Comparison of ENCODE assay signal across 14 cellular contexts in the genomic region with DNA sequence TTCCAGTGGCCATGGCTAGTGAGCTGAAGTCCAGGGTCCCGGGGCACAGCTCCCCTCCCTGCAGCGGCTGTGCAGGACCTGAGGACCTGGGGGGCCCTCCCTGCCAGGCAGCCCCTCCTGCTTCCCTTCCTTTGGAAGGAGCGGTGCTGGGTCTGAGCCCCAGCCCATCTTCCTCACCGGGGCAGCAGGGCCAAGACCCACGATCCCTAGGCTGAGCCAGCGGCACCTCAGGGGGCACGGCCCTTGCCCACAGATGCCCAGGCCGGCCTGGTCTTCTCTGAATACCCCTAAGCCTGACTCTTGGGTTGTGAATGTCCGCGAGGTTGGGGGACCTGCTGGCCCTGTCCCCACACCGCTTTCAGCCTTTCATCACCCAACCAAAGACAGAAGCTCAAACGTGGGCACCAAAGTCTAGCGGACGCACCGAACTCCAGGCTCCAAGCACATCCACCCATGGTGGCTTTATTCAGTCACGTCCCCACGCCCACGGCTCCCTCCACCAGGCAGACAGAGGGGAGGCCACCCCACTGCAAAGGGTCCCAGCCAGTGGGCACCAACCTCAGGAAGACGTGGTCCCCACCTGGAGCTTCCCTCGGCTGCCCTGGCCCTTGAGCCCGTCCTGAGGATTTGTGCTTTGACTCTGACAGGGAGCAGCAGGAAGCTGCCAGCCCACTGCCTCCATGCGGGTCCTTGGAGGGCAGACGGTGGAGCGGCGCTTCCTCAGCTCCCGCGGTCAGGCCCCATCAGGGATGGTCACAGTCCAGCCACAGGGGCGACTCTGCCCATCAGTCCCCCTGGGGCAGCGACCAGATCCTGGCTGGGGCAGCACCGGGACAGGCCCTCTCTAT. TPM values are rescaled to one million over a fixed set of nuclear protein-coding genes. Genes with fewer than 3 reads are reported as not detected.
DNase-seq lines count a peak whose midpoint lies in the region; ATAC-seq and TF ChIP-seq lines count a peak whose summit lies in the region.
"Had no signal": no experiment of that assay in that cellular context is flagged by ENCODE, and none has a peak within 500 bp of the region (broad histone marks: within the 10 kb centered on the region; RNA-seq: fewer than 3 reads in every experiment).

No MANE protein-coding gene starts in this region.

- no peak for DNase-seq in activated naive CD4-positive, alpha-beta T cell treated with anti-CD3 and anti-CD28 coated beads, Interleukin-2, amount 50 U/mL, for 72 hours (ENCODE audit: low spot score in 2 of 2)
- no peak for DNase-seq in activated naive CD4-positive, alpha-beta T cell treated with anti-CD3 and anti-CD28 coated beads for 36 hours
- DNase-seq in stimulated activated naive B cell treated with anti-CD40 and anti-IgM and Interleukin-4, amounts not matched to agents 10 μg/mL and 1 μg/mL and 100 μg/mL, for 72 hours, result no peak
- DNase-seq in iPS-NIHi7 (ENCODE audit: extremely low spot score) (no peak), NCI-H1694 (lab: John Stamatoyannopoulos, UW) (no peak), T-helper 2 cell (no peak)
- DNase-seq: DMS153, HCEC 1CT, NCI-H1694 treated with DMSO at 0.1 percent for 48 hours, NCI-H446, SIG-M5 had no signal

- ATAC-seq in activated naive CD4-positive, alpha-beta T cell treated with anti-CD3 and anti-CD28 coated beads, Interleukin-2, amount 50 U/mL, for 72 hours, result peak; percentile 18 to 24
- peak; percentile 5 for ATAC-seq in esophagus mucosa
- ATAC-seq in stimulated activated naive B cell treated with anti-CD40 and anti-IgM and Interleukin-4, amounts not matched to agents 10 μg/mL and 1 μg/mL and 100 μg/mL, for 72 hours (replicated peaks), result peak; percentile 6 to 25

- no peaks in the 10 kb centered on the region for H3K4me1 Mint-ChIP-seq in activated naive CD4-positive, alpha-beta T cell treated with anti-CD3 and anti-CD28 coated beads for 36 hours (ENCODE audit: low read depth)
- peaks cover 7 to 17% of the 10 kb centered on the region in 2 donors for H3K4me1 Mint-ChIP-seq in stimulated activated naive B cell treated with anti-CD40 and anti-IgM and Interleukin-4, amounts not matched to agents 10 μg/mL and 1 μg/mL and 100 μg/mL, for 72 hours
- H3K4me1 Mint-ChIP-seq: IgD-negative memory B cell had no signal

- CTCF ChIA-PET in activated naive CD4-positive, alpha-beta T cell treated with anti-CD3 and anti-CD28 coated beads for 36 hours (lab: Charles Lee), result no interaction called here

- H3K9me3 Mint-ChIP-seq in activated naive CD4-positive, alpha-beta T cell treated with anti-CD3 and anti-CD28 coated beads, Interleukin-2, amount 50 U/mL, for 72 hours, result no peaks in the 10 kb centered on the region
- H3K9me3 Mint-ChIP-seq in activated naive CD4-positive, alpha-beta T cell treated with anti-CD3 and anti-CD28 coated beads for 36 hours, result no peaks in the 10 kb centered on the region
- H3K9me3 Mint-ChIP-seq in stimulated activated naive B cell treated with anti-CD40 and anti-IgM and Interleukin-4, amounts not matched to agents 10 μg/mL and 1 μg/mL and 100 μg/mL, for 72 hours, result no peaks in the 10 kb centered on the region
- H3K9me3 Mint-ChIP-seq: IgD-negative memory B cell had no signal

- H3K4me3 Mint-ChIP-seq in activated naive CD4-positive, alpha-beta T cell treated with anti-CD3 and anti-CD28 coated beads for 36 hours, result no peak overlapping the region
- no peak overlapping the region for H3K4me3 Mint-ChIP-seq in stimulated activated naive B cell treated with anti-CD40 and anti-IgM and Interleukin-4, amounts not matched to agents 10 μg/mL and 1 μg/mL and 100 μg/mL, for 72 hours
- H3K4me3 Mint-ChIP-seq: IgD-negative memory B cell had no signal

- H3K27me3 Mint-ChIP-seq in activated naive CD4-positive, alpha-beta T cell treated with anti-CD3 and anti-CD28 coated beads for 36 hours (ENCODE audit: low read depth), result no peaks in the 10 kb centered on the region
- H3K27me3 Mint-ChIP-seq in stimulated activated naive B cell treated with anti-CD40 and anti-IgM and Interleukin-4, amounts not matched to agents 10 μg/mL and 1 μg/mL and 100 μg/mL, for 72 hours, result no peaks in the 10 kb centered on the region
- H3K27me3 Mint-ChIP-seq: IgD-negative memory B cell had no signal

- H3K27ac Mint-ChIP-seq in activated naive CD4-positive, alpha-beta T cell treated with anti-CD3 and anti-CD28 coated beads, Interleukin-2, amount 50 U/mL, for 72 hours, result peak overlapping the region in 1 of 2 donors; percentile 50
- H3K27ac Mint-ChIP-seq in activated naive CD4-positive, alpha-beta T cell treated with anti-CD3 and anti-CD28 coated beads for 36 hours, result no peak overlapping the region
- peak overlapping the region; percentile 1 for H3K27ac Mint-ChIP-seq in stimulated activated naive B cell treated with anti-CD40 and anti-IgM and Interleukin-4, amounts not matched to agents 10 μg/mL and 1 μg/mL and 100 μg/mL, for 72 hours

- intact Hi-C loops in activated naive CD4-positive, alpha-beta T cell treated with anti-CD3 and anti-CD28 coated beads for 36 hours (cut with micrococcal nuclease), result no loop called here

- H3K36me3 Mint-ChIP-seq in activated naive CD4-positive, alpha-beta T cell treated with anti-CD3 and anti-CD28 coated beads, Interleukin-2, amount 50 U/mL, for 72 hours, result peaks cover 0 to 10% of the 10 kb centered on the region in 2 donors
- peaks cover 11% of the 10 kb centered on the region for H3K36me3 Mint-ChIP-seq in activated naive CD4-positive, alpha-beta T cell treated with anti-CD3 and anti-CD28 coated beads for 36 hours (ENCODE audit: low read depth)
- peaks cover 23 to 44% of the 10 kb centered on the region in 2 donors for H3K36me3 Mint-ChIP-seq in stimulated activated naive B cell treated with anti-CD40 and anti-IgM and Interleukin-4, amounts not matched to agents 10 μg/mL and 1 μg/mL and 100 μg/mL, for 72 hours

TF ChIP-seq in PFSK-1, 5 proteins besides CTCF, POLR2A, EP300 and RAD21:
- TF ChIP-seq POLR2AphosphoS5 (IDR thresholded peaks at IDR 0.05; ENCODE audit: low read depth, low read length) (peak; percentile 10; the same call in 1 of the 2 replicates), FOXP2 (optimal IDR thresholded peaks at IDR 0.05; ENCODE audit: borderline replicate concordance, extremely low read depth, extremely low read length, insufficient read depth) (no peak), TAF1 (IDR thresholded peaks at IDR 0.05; ENCODE audit: borderline replicate concordance, insufficient read depth, low read length) (no peak)
- TF ChIP-seq, protein P1, sequence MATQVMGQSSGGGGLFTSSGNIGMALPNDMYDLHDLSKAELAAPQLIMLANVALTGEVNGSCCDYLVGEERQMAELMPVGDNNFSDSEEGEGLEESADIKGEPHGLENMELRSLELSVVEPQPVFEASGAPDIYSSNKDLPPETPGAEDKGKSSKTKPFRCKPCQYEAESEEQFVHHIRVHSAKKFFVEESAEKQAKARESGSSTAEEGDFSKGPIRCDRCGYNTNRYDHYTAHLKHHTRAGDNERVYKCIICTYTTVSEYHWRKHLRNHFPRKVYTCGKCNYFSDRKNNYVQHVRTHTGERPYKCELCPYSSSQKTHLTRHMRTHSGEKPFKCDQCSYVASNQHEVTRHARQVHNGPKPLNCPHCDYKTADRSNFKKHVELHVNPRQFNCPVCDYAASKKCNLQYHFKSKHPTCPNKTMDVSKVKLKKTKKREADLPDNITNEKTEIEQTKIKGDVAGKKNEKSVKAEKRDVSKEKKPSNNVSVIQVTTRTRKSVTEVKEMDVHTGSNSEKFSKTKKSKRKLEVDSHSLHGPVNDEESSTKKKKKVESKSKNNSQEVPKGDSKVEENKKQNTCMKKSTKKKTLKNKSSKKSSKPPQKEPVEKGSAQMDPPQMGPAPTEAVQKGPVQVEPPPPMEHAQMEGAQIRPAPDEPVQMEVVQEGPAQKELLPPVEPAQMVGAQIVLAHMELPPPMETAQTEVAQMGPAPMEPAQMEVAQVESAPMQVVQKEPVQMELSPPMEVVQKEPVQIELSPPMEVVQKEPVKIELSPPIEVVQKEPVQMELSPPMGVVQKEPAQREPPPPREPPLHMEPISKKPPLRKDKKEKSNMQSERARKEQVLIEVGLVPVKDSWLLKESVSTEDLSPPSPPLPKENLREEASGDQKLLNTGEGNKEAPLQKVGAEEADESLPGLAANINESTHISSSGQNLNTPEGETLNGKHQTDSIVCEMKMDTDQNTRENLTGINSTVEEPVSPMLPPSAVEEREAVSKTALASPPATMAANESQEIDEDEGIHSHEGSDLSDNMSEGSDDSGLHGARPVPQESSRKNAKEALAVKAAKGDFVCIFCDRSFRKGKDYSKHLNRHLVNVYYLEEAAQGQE (IDR thresholded peaks at IDR 0.05; ENCODE audit: insufficient read depth in 1 of 2, low read depth in 2 of 2, low read length in 2 of 2), result no peak

RNA-seq across cellular contexts. Expression of a gene that starts 8.3 kb away (rescaled TPM):
- 1 to 10 TPM; 3.0 to 7.0 TPM for total RNA-seq in activated naive CD4-positive, alpha-beta T cell treated with anti-CD3 and anti-CD28 coated beads, Interleukin-2, amount 50 U/mL, for 72 hours
- total RNA-seq in activated naive CD4-positive, alpha-beta T cell treated with anti-CD3 and anti-CD28 coated beads for 36 hours, result 1 to 10 TPM; 2.0 to 2.1 TPM
- 27.3 TPM for polyA plus RNA-seq in PFSK-1 (2012; ENCODE audit: insufficient read length, low read depth)
- total RNA-seq in esophagus mucosa, result 17.8 TPM

RNA-seq across cellular contexts. Expression of a gene that starts 16.2 kb away (rescaled TPM):
- total RNA-seq in activated naive CD4-positive, alpha-beta T cell treated with anti-CD3 and anti-CD28 coated beads, Interleukin-2, amount 50 U/mL, for 72 hours, result 100 to 1,000 TPM in 1 of 2 donors, 10 to 100 TPM in 1; 50.8 to 103 TPM
- 10 to 100 TPM; 58.1 to 63.7 TPM for total RNA-seq in activated naive CD4-positive, alpha-beta T cell treated with anti-CD3 and anti-CD28 coated beads for 36 hours
- polyA plus RNA-seq in PFSK-1 (2012; ENCODE audit: insufficient read length, low read depth), result 121 TPM
- 44.2 TPM for total RNA-seq in esophagus mucosa

RNA-seq across cellular contexts. Expression of a gene that starts 28.8 kb away (rescaled TPM):
- 100 to 1,000 TPM; 163 to 193 TPM for total RNA-seq in activated naive CD4-positive, alpha-beta T cell treated with anti-CD3 and anti-CD28 coated beads, Interleukin-2, amount 50 U/mL, for 72 hours
- total RNA-seq in activated naive CD4-positive, alpha-beta T cell treated with anti-CD3 and anti-CD28 coated beads for 36 hours, result 100 to 1,000 TPM; 281 to 293 TPM
- polyA plus RNA-seq in PFSK-1 (2012; ENCODE audit: insufficient read length, low read depth), result 399 TPM
- 225 TPM for total RNA-seq in esophagus mucosa

RNA-seq across cellular contexts. Expression of a gene that starts 52.6 kb away (rescaled TPM):
- not detected for total RNA-seq in activated naive CD4-positive, alpha-beta T cell treated with anti-CD3 and anti-CD28 coated beads, Interleukin-2, amount 50 U/mL, for 72 hours
- total RNA-seq in activated naive CD4-positive, alpha-beta T cell treated with anti-CD3 and anti-CD28 coated beads for 36 hours, result not detected
- polyA plus RNA-seq in PFSK-1 (2012; ENCODE audit: insufficient read length, low read depth), result not detected
- total RNA-seq in esophagus mucosa, result not detected
- polyA plus RNA-seq: IgD-negative memory B cell had no signal
